ENCODE assay signal across 14 cellular contexts in the genomic region with DNA sequence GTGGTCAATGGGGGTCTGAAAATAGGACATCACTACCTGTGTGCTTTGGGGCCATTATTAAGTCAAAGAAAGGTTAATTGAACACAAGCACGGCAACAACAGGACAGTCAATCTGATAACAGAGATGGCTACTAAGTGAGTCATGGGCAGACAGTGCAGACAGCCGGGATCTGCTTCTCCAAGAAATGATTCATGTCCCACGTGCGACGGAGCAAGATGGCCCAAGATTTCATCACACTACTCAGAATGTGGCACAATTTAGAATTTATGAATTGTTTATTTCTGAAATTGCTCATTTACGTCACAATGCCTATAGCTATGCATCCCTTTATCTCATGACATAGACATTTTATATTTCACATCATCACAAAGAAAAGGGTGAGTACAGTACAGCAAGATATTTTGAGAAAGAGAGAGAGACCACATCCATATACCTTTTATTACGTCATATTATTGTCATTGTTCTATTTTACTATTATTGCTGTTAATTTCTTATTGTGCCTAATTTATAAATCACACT.
DNase-seq lines count a peak whose midpoint lies in the region; ATAC-seq, FAIRE-seq and TF ChIP-seq lines count a peak whose summit lies in the region.
"Had no signal": no experiment of that assay in that cellular context is flagged by ENCODE, and none has a peak within 500 bp of the region (broad histone marks: within the 10 kb centered on the region; RNA-seq: fewer than 3 reads in every experiment).

No MANE protein-coding gene starts in this region.

- ATAC-seq in HepG2 (no peak), right lobe of liver (no peak), foreskin keratinocyte (peak; percentile 90), GM21529 (IDR thresholded peaks at IDR 0.05; ENCODE audit: unreplicated experiment) (no peak)
- ATAC-seq: right cardiac atrium; stimulated activated effector memory CD8-positive, alpha-beta T cell treated with anti-CD3 and anti-CD28 coated beads, Interleukin-12 subunit alpha, Interleukin-12 subunit beta, amount 100 ng/mL, for 72 hours had no signal

- TF ChIP-seq RAD21 in HepG2 (CRISPR knock-in tag; IDR thresholded peaks at IDR 0.05) = no peak

- H3K27me3 ChIP-seq in HepG2 (ENCODE audit: control insufficient read depth in 1 of 2, insufficient read depth in 2 of 2, low read length in 2 of 2) (no peaks in the 10 kb centered on the region), right lobe of liver (no peaks in the 10 kb centered on the region), foreskin keratinocyte (no peaks in the 10 kb centered on the region), uterus (no peaks in the 10 kb centered on the region)

- no peak overlapping the region for H3K4me3 ChIP-seq in HepG2 (replicated peaks in 1 of 3; ENCODE audit: insufficient read depth in 1 of 3, low read depth in 2 of 3, low read length in 3 of 3)
- H3K4me3 ChIP-seq in right lobe of liver = no peak overlapping the region
- no peak overlapping the region for H3K4me3 ChIP-seq in uterus
- H3K4me3 ChIP-seq: HAP-1 had no signal

- H3K36me3 ChIP-seq in HepG2 (replicated peaks in 1 of 2; ENCODE audit: control insufficient read depth in 1 of 2, insufficient read depth in 2 of 2, low read length in 2 of 2) (no peaks in the 10 kb centered on the region), right lobe of liver (no peaks in the 10 kb centered on the region), uterus (no peaks in the 10 kb centered on the region)
- H3K36me3 ChIP-seq: HAP-1 had no signal

- no peak for TF ChIP-seq POLR2A in HepG2 (IDR thresholded peaks at IDR 0.05; ENCODE audit: insufficient read depth in 1 of 2, low read depth in 2 of 2, low read length in 2 of 2)
- TF ChIP-seq POLR2A in right lobe of liver (IDR thresholded peaks at IDR 0.05) = no peak
- TF ChIP-seq POLR2A in uterus (IDR thresholded peaks at IDR 0.05) = no peak

- in situ Hi-C loops in HepG2 (cut with HindIII; ENCODE audit: extremely low pct_ligation_motif_present, low pct_unique_long_range_greater_than_20kb) = no loop called here

- H4K20me1 ChIP-seq in HepG2 (ENCODE audit: insufficient read depth, low read length) = no peaks in the 10 kb centered on the region

- BruUV-seq in HepG2 (replicated peaks; lab: Mats Ljungman, UMichigan) = no TSS peak

- no peak for FAIRE-seq in HepG2 (lab: Jason Lieb, UNC)

- no peak overlapping the region for H3K4me2 ChIP-seq in HepG2 (ENCODE audit: low read depth, low read length)

- intact Hi-C loops in HepG2 (cut with micrococcal nuclease; ENCODE audit: unreplicated experiment) = no loop called here
- intact Hi-C loops in right lobe of liver (cut with DNase I) = no loop called here
- intact Hi-C loops in uterus (cut with DNase I; ENCODE audit: low total_unique reads) = no loop called here

- TF ChIP-seq EP300 in HepG2 (IDR thresholded peaks at IDR 0.05; ENCODE audit: low read depth in 2 of 2, low read length in 2 of 2) (no peak), HepG2 (CRISPR knock-in tag; IDR thresholded peaks at IDR 0.05; ENCODE audit: borderline replicate concordance) (no peak)

- POLR2A ChIA-PET in HepG2 (lab: Yijun Ruan, JAX) = no interaction called here

- no peak overlapping the region for H3K9ac ChIP-seq in HepG2 (ENCODE audit: insufficient read depth, low read depth, low read length)

- WGBS in HepG2 (ENCODE audit: low lambda C conversion rate) = 6% methylated on average over 7 of the region's 7 CpGs
- 67% methylated on average over 7 of the region's 7 CpGs for WGBS in right lobe of liver (ENCODE audit: insufficient coverage, low coverage, low lambda C conversion rate, missing lambda C conversion rate)

- peaks cover 44% of the 10 kb centered on the region for H3K9me3 ChIP-seq in HepG2 (ENCODE audit: low read length)
- no peaks in the 10 kb centered on the region for H3K9me3 ChIP-seq in right lobe of liver
- H3K9me3 ChIP-seq in uterus = no peaks in the 10 kb centered on the region
- H3K9me3 ChIP-seq: HAP-1 had no signal

- no peaks in the 10 kb centered on the region for H3K79me2 ChIP-seq in HepG2 (ENCODE audit: insufficient read depth, low read length)

- DNase-seq in HepG2 (ENCODE audit: low spot score) (no peak), right lobe of liver (no peak), SW 1271 (lab: John Stamatoyannopoulos, UW) (peak; percentile 50 to 91), foreskin keratinocyte (peak; percentile 79 to 91), uterus (peak; percentile 25 to 50), D341Med (ENCODE audit: low spot score) (no peak)
- DNase-seq in activated effector memory CD4-positive, alpha-beta T cell treated with Interleukin-2 at 50 U/mL for 16 hours = no peak
- DNase-seq: activated CD4-positive, alpha-beta memory T cell treated with anti-CD3 and anti-CD28 coated beads for 36 hours; NK-92 treated with Interleukin-12 subunit alpha and Interleukin-12 subunit beta, amount 100 ng/mL, for 24 hours; right cardiac atrium had no signal

- no peak overlapping the region for H2AFZ ChIP-seq in HepG2 (ENCODE audit: low read length)

- TF ChIP-seq CTCF in HepG2 (CRISPR knock-in tag; IDR thresholded peaks at IDR 0.05) (no peak), right lobe of liver (IDR thresholded peaks at IDR 0.05) (no peak), foreskin keratinocyte (conservative IDR thresholded peaks at IDR 0.05) (no peak), uterus (IDR thresholded peaks at IDR 0.05) (no peak)

- CTCF ChIA-PET in HepG2 (lab: Yijun Ruan, JAX; ENCODE audit: low intra/inter-chr PET ratio, low total read pairs) = no interaction called here

- H3K27ac ChIP-seq in HepG2 (ENCODE audit: extremely low read length, insufficient read depth, low read length) (no peak overlapping the region), right lobe of liver (no peak overlapping the region), foreskin keratinocyte (peak overlapping the region; percentile 86), uterus (no peak overlapping the region)
- H3K27ac ChIP-seq: C4-2B had no signal

- H3K4me1 ChIP-seq in HepG2 (ENCODE audit: insufficient read depth, low read length) (no peaks in the 10 kb centered on the region), right lobe of liver (no peaks in the 10 kb centered on the region), foreskin keratinocyte (peaks cover 28% of the 10 kb centered on the region), uterus (no peaks in the 10 kb centered on the region)

TF ChIP-seq in HepG2, 621 proteins besides CTCF, POLR2A, EP300 and RAD21 (continues in another document):
- TF ChIP-seq, protein P1, sequence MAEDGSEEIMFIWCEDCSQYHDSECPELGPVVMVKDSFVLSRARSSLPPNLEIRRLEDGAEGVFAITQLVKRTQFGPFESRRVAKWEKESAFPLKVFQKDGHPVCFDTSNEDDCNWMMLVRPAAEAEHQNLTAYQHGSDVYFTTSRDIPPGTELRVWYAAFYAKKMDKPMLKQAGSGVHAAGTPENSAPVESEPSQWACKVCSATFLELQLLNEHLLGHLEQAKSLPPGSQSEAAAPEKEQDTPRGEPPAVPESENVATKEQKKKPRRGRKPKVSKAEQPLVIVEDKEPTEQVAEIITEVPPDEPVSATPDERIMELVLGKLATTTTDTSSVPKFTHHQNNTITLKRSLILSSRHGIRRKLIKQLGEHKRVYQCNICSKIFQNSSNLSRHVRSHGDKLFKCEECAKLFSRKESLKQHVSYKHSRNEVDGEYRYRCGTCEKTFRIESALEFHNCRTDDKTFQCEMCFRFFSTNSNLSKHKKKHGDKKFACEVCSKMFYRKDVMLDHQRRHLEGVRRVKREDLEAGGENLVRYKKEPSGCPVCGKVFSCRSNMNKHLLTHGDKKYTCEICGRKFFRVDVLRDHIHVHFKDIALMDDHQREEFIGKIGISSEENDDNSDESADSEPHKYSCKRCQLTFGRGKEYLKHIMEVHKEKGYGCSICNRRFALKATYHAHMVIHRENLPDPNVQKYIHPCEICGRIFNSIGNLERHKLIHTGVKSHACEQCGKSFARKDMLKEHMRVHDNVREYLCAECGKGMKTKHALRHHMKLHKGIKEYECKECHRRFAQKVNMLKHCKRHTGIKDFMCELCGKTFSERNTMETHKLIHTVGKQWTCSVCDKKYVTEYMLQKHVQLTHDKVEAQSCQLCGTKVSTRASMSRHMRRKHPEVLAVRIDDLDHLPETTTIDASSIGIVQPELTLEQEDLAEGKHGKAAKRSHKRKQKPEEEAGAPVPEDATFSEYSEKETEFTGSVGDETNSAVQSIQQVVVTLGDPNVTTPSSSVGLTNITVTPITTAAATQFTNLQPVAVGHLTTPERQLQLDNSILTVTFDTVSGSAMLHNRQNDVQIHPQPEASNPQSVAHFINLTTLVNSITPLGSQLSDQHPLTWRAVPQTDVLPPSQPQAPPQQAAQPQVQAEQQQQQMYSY (CRISPR knock-in tag; IDR thresholded peaks at IDR 0.05) = no peak
- TF ChIP-seq REPIN1 (CRISPR knock-in tag; IDR thresholded peaks at IDR 0.05; ENCODE audit: borderline replicate concordance, low read depth) (no peak), GABPB1 (CRISPR knock-in tag; IDR thresholded peaks at IDR 0.05) (no peak), NR2F2 (IDR thresholded peaks at IDR 0.05; ENCODE audit: borderline replicate concordance, low read depth) (no peak), ATF7 (IDR thresholded peaks at IDR 0.05) (peak; percentile 88), ATF7 (CRISPR knock-in tag; IDR thresholded peaks at IDR 0.05) (no peak), CHD2 (IDR thresholded peaks at IDR 0.05; ENCODE audit: low read depth, low read length) (no peak), ATF1 (CRISPR knock-in tag; IDR thresholded peaks at IDR 0.05) (no peak), ZNF124 (CRISPR knock-in tag; IDR thresholded peaks at IDR 0.05) (no peak), ZNF777 (CRISPR knock-in tag; IDR thresholded peaks at IDR 0.05) (no peak)
- TF ChIP-seq, protein P2, sequence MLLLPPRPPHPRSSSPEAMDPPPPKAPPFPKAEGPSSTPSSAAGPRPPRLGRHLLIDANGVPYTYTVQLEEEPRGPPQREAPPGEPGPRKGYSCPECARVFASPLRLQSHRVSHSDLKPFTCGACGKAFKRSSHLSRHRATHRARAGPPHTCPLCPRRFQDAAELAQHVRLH (CRISPR knock-in tag; IDR thresholded peaks at IDR 0.05; ENCODE audit: borderline replicate concordance, low read depth) = no peak

Comparison
In these comparisons a context has a peak if more than half of its experiments do, and no peak if none do; other contexts are left out.
1. DNase-seq: peak in SW 1271 (2 of 2), foreskin keratinocyte (2 of 2) and uterus (2 of 2); none in HepG2 (single experiment), right lobe of liver (0 of 3), activated effector memory CD4-positive, alpha-beta T cell treated with Interleukin-2 at 50 U/mL for 16 hours (single experiment) and D341Med (single experiment).